ENCODE assay signal across 18 cellular contexts in genomic region chr1:115538579-115538978, GRCh38.
DNase-seq lines count a peak whose midpoint lies in the region; TF ChIP-seq lines count a peak whose summit lies in the region.
"Had no signal": no experiment of that assay in that cellular context is flagged by ENCODE, and none has a peak within 500 bp of the region (broad histone marks: within the 10 kb centered on the region; RNA-seq: fewer than 3 reads in every experiment).

No MANE protein-coding gene starts in this region.

- no peak for TF ChIP-seq POLR2A in breast epithelium (IDR thresholded peaks at IDR 0.05)

- no peaks in the 10 kb centered on the region for H3K36me3 Mint-ChIP-seq in activated naive CD4-positive, alpha-beta T cell treated with anti-CD3 and anti-CD28 coated beads for 36 hours (ENCODE audit: low read depth)
- H3K36me3 Mint-ChIP-seq: CD14-positive monocyte; CD4-positive, alpha-beta memory T cell had no signal

- TF ChIP-seq CTCF in mammary epithelial cell (conservative IDR thresholded peaks at IDR 0.05 in 1 of 2, IDR thresholded peaks at IDR 0.05 in 1 of 2; ENCODE audit: extremely low read depth in 1 of 2, insufficient read depth in 1 of 2, low read depth in 1 of 2, low read length in 2 of 2) (no peak), breast epithelium (IDR thresholded peaks at IDR 0.05) (no peak), osteoblast (IDR thresholded peaks at IDR 0.05; ENCODE audit: extremely low read depth, low read depth, low read length) (no peak)

- H3K4me1 ChIP-seq in mammary epithelial cell (ENCODE audit: insufficient read depth, low read length): peaks cover 30% of the 10 kb centered on the region
- no peaks in the 10 kb centered on the region for H3K4me1 ChIP-seq in breast epithelium
- peaks cover 17% of the 10 kb centered on the region for H3K4me1 ChIP-seq in osteoblast (ENCODE audit: insufficient read depth, low read length)

- H4K20me1 ChIP-seq in mammary epithelial cell (ENCODE audit: insufficient read depth, low read length) (no peaks in the 10 kb centered on the region), osteoblast (ENCODE audit: insufficient read depth, low read length) (no peaks in the 10 kb centered on the region)

- peaks cover 2% of the 10 kb centered on the region for H3K27me3 Mint-ChIP-seq in activated naive CD4-positive, alpha-beta T cell treated with anti-CD3 and anti-CD28 coated beads for 36 hours (ENCODE audit: low read depth)

- H3K79me2 ChIP-seq in mammary epithelial cell (ENCODE audit: insufficient read depth, low read length) (no peaks in the 10 kb centered on the region), osteoblast (ENCODE audit: insufficient read depth, low read length) (no peaks in the 10 kb centered on the region)

- no peaks in the 10 kb centered on the region for H3K4me1 Mint-ChIP-seq in activated naive CD4-positive, alpha-beta T cell treated with anti-CD3 and anti-CD28 coated beads for 36 hours (ENCODE audit: low read depth)
- H3K4me1 Mint-ChIP-seq: CD14-positive monocyte; CD4-positive, alpha-beta memory T cell had no signal

- H3K9me3 ChIP-seq in mammary epithelial cell (replicated peaks; ENCODE audit: insufficient read depth, low read length): no peaks in the 10 kb centered on the region
- H3K9me3 ChIP-seq in breast epithelium: peaks cover 0 to 8% of the 10 kb centered on the region in 2 donors
- no peaks in the 10 kb centered on the region for H3K9me3 ChIP-seq in osteoblast (ENCODE audit: low read depth, low read length)
- H3K9me3 ChIP-seq: A549 had no signal

- H3K9ac ChIP-seq in mammary epithelial cell (ENCODE audit: insufficient read depth, low read length): no peak overlapping the region

- in situ Hi-C loops in mammary epithelial cell (cut with MboI; ENCODE audit: low sequenced_read_pairs in 2 of 2): no loop called here

- intact Hi-C loops in mammary epithelial cell (cut with micrococcal nuclease) (no loop called here), breast epithelium (cut with DNase I; ENCODE audit: low total_unique reads) (no loop called here)
- intact Hi-C loops in activated naive CD4-positive, alpha-beta T cell treated with anti-CD3 and anti-CD28 coated beads for 36 hours (cut with micrococcal nuclease): no loop called here

- H3K27ac ChIP-seq in mammary epithelial cell (ENCODE audit: insufficient read depth, low read depth, low read length) (peak overlapping the region; percentile 70), breast epithelium (no peak overlapping the region), osteoblast (ENCODE audit: low read depth, low read length) (peak overlapping the region; percentile 71)
- H3K27ac ChIP-seq: 22Rv1, A549, HL-60 had no signal

- H3K9me3 Mint-ChIP-seq in activated naive CD4-positive, alpha-beta T cell treated with anti-CD3 and anti-CD28 coated beads for 36 hours: no peaks in the 10 kb centered on the region
- H3K9me3 Mint-ChIP-seq: H9 had no signal

- DNase-seq in mammary epithelial cell: no peak
- DNase-seq in breast epithelium (ENCODE audit: low spot score in 2 of 2): no peak
- peak; percentile 45 for DNase-seq in UCSD-AML1 (lab: John Stamatoyannopoulos, UW; ENCODE audit: unreplicated experiment)
- DNase-seq in left kidney (ENCODE audit: low read depth, low spot score): peak; percentile 16
- no peak for DNase-seq in osteoblast (ENCODE audit: insufficient read length, low spot score, missing footprints)
- DNase-seq in NCI-H2107 (lab: John Stamatoyannopoulos, UW): no peak
- DNase-seq in stimulated activated naive CD4-positive, alpha-beta T cell treated with Interleukin-2 at 50 U/mL for 16 hours (lab: John Stamatoyannopoulos, UW): no peak
- DNase-seq in activated naive CD4-positive, alpha-beta T cell treated with anti-CD3 and anti-CD28 coated beads for 36 hours: no peak
- DNase-seq: AML-193; CD4-positive, alpha-beta memory T cell; DMS153; DMS79; GF-D8; H9 had no signal

- H3K4me3 ChIP-seq in mammary epithelial cell (replicated peaks in 1 of 3; ENCODE audit: insufficient read depth in 1 of 3, low read depth in 2 of 3, low read length in 3 of 3): no peak overlapping the region
- no peak overlapping the region for H3K4me3 ChIP-seq in breast epithelium
- H3K4me3 ChIP-seq in osteoblast (ENCODE audit: insufficient read depth, low read length): no peak overlapping the region
- H3K4me3 ChIP-seq: A549 had no signal

- H3K4me3 Mint-ChIP-seq in activated naive CD4-positive, alpha-beta T cell treated with anti-CD3 and anti-CD28 coated beads for 36 hours: no peak overlapping the region
- H3K4me3 Mint-ChIP-seq: CD14-positive monocyte; CD4-positive, alpha-beta memory T cell; H9 had no signal

- H3K36me3 ChIP-seq in mammary epithelial cell (ENCODE audit: insufficient read depth, low read length) (no peaks in the 10 kb centered on the region), breast epithelium (no peaks in the 10 kb centered on the region), osteoblast (ENCODE audit: insufficient read depth, low read length) (no peaks in the 10 kb centered on the region)

- dilution Hi-C loops in mammary epithelial cell (cut with HindIII; ENCODE audit: low sequenced_read_pairs): no loop called here

- no peak overlapping the region for H3K27ac Mint-ChIP-seq in activated naive CD4-positive, alpha-beta T cell treated with anti-CD3 and anti-CD28 coated beads for 36 hours
- H3K27ac Mint-ChIP-seq: CD14-positive monocyte; CD4-positive, alpha-beta memory T cell; H9 had no signal

- TSS peak; percentile 52 for BruUV-seq in mammary epithelial cell (replicated peaks; lab: Mats Ljungman, UMichigan)

- H2AFZ ChIP-seq in mammary epithelial cell (ENCODE audit: low read depth, low read length) (no peak overlapping the region), osteoblast (ENCODE audit: low read length) (peak overlapping the region; percentile 64)

- 100% methylated on average over 1 of the region's 1 CpG for WGBS in mammary epithelial cell (ENCODE audit: low coverage, missing lambda C conversion rate)

- no peaks in the 10 kb centered on the region for H3K27me3 ChIP-seq in mammary epithelial cell (ENCODE audit: insufficient read depth, low read length)
- H3K27me3 ChIP-seq in breast epithelium: no peaks in the 10 kb centered on the region
- H3K27me3 ChIP-seq in osteoblast (ENCODE audit: insufficient read depth, low read length): no peaks in the 10 kb centered on the region

- H3K4me2 ChIP-seq in mammary epithelial cell (ENCODE audit: insufficient read depth, low read depth, low read length): peak overlapping the region; percentile 29
- no peak overlapping the region for H3K4me2 ChIP-seq in osteoblast (ENCODE audit: insufficient read depth, low read length)
- H3K4me2 ChIP-seq: A549 had no signal

- CTCF ChIA-PET in mammary epithelial cell (lab: Charles Lee; ENCODE audit: low non-redundant PET): no interaction called here
- CTCF ChIA-PET in activated naive CD4-positive, alpha-beta T cell treated with anti-CD3 and anti-CD28 coated beads for 36 hours (lab: Charles Lee): no interaction called here

Comparison
In these comparisons a context has a peak if more than half of its experiments do, and no peak if none do; other contexts are left out.
1. H3K27ac ChIP-seq: peak in mammary epithelial cell (single experiment) and osteoblast (single experiment); none in breast epithelium (0 of 2).
2. DNase-seq: peak in UCSD-AML1 (single experiment) and left kidney (single experiment); none in mammary epithelial cell (single experiment), breast epithelium (0 of 2), osteoblast (single experiment), NCI-H2107 (single experiment), stimulated activated naive CD4-positive, alpha-beta T cell treated with Interleukin-2 at 50 U/mL for 16 hours (single experiment) and activated naive CD4-positive, alpha-beta T cell treated with anti-CD3 and anti-CD28 coated beads for 36 hours (single experiment).